Comparison of ENCODE assay signal across 1 cellular context in the genomic region with DNA sequence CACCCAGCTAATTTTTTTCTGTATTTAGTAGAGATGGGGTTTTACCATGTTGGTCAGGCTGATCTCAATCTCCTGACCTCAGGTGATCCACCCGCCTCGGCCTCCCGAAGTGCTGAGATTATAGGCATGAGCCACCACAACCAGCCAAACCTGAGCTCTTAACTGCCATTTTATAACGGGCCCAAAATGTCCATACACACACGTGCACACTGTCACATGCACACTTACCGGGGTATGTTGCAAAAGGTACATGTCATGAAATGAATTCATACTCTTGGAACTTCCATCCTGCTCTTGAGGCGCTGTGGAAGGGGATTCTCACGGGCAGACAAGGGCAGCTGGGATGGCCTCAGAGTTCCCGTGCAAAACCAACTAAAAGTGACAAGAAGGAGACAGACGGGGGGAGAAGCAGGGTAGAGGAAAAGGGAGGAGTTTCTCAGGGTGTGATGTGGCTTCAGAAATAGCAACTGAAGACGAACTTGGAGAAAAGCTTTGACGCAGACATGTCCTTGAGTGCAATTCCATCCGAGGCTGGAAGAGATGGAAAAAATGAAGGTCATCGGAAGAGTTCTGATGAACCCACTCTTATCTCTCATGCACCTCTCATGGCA.
TF ChIP-seq lines count a peak whose summit lies in the region.

No MANE protein-coding gene starts in this region.

TF ChIP-seq in K562, 482 proteins besides CTCF, POLR2A, EP300 and RAD21 (continued from another document and continues in another):
- TF ChIP-seq MGA (IDR thresholded peaks at IDR 0.05) (peak; percentile 50), FOSL1 (tag; conservative IDR thresholded peaks at IDR 0.05) (0 out of 2 replicates have a peak, but pooled peaks have one; percentile 7), HDAC1 (IDR thresholded peaks at IDR 0.05) (no peak), HDGF (IDR thresholded peaks at IDR 0.05) (0 out of 2 replicates have a peak, but pooled peaks have one; percentile 0), FOXP4 (CRISPR knock-in tag; IDR thresholded peaks at IDR 0.05; ENCODE audit: borderline replicate concordance) (no peak), SMARCA4 (IDR thresholded peaks at IDR 0.05) (no peak), ETS2 (tag; IDR thresholded peaks at IDR 0.05; ENCODE audit: borderline replicate concordance, poor library complexity, severe bottlenecking) (no peak), ZNF134 (CRISPR knock-in tag; conservative IDR thresholded peaks at IDR 0.05) (no peak), NBN (IDR thresholded peaks at IDR 0.05; ENCODE audit: low read depth) (no peak), MAX (CRISPR knock-in tag; IDR thresholded peaks at IDR 0.05) (peak; percentile 28; the same call in 1 of the 2 replicates), ZNF146 (CRISPR knock-in tag; IDR thresholded peaks at IDR 0.05; ENCODE audit: unreplicated experiment) (no peak), PTRF (tag; IDR thresholded peaks at IDR 0.05) (no peak), CBX8 (IDR thresholded peaks at IDR 0.05; ENCODE audit: borderline replicate concordance, extremely low read depth, low read depth, low read length, poor library complexity, severe bottlenecking) (no peak), SRSF7 (optimal IDR thresholded peaks at IDR 0.05; ENCODE audit: low read depth, low read length) (no peak), RHOXF2B (CRISPR knock-in tag; conservative IDR thresholded peaks at IDR 0.05) (no peak), CBFA2T3 (IDR thresholded peaks at IDR 0.05) (no peak), ZNF398 (CRISPR knock-in tag; IDR thresholded peaks at IDR 0.05) (no peak), ZNF174 (CRISPR knock-in tag; IDR thresholded peaks at IDR 0.05) (no peak), NFIX (CRISPR knock-in tag; IDR thresholded peaks at IDR 0.05; ENCODE audit: low read depth) (no peak), SMAD4 (CRISPR knock-in tag; conservative IDR thresholded peaks at IDR 0.05) (no peak), ZNF41 (CRISPR knock-in tag; conservative IDR thresholded peaks at IDR 0.05) (no peak), ZNF277 (CRISPR knock-in tag; IDR thresholded peaks at IDR 0.05; ENCODE audit: borderline replicate concordance) (no peak), ZNF175 (CRISPR knock-in tag; IDR thresholded peaks at IDR 0.05; ENCODE audit: low read depth) (no peak), NR3C1 (CRISPR knock-in tag; IDR thresholded peaks at IDR 0.05) (no peak), BRCA1 (IDR thresholded peaks at IDR 0.05) (no peak), BRCA1 (CRISPR knock-in tag; IDR thresholded peaks at IDR 0.05) (no peak), SMAD2 (IDR thresholded peaks at IDR 0.05; ENCODE audit: low read depth, low read length) (no peak), GATA2 (CRISPR knock-in tag; IDR thresholded peaks at IDR 0.05) (no peak), ZNF717 (CRISPR knock-in tag; IDR thresholded peaks at IDR 0.05) (no peak), HLTF (IDR thresholded peaks at IDR 0.05) (no peak), BACH1 (tag; IDR thresholded peaks at IDR 0.05) (no peak), POLR2H (tag; IDR thresholded peaks at IDR 0.05; ENCODE audit: low read depth) (no peak), HDAC8 (tag; IDR thresholded peaks at IDR 0.05) (no peak), NR2C2 (CRISPR knock-in tag; IDR thresholded peaks at IDR 0.05) (no peak), NR2C2 (tag; IDR thresholded peaks at IDR 0.05) (peak; percentile 54; the same call in 1 of the 2 replicates)
- TF ChIP-seq, protein P1, sequence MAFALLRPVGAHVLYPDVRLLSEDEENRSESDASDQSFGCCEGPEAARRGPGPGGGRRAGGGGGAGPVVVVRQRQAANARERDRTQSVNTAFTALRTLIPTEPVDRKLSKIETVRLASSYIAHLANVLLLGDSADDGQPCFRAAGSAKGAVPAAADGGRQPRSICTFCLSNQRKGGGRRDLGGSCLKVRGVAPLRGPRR (CRISPR knock-in tag; IDR thresholded peaks at IDR 0.05): no peak
- TF ChIP-seq, protein P2, sequence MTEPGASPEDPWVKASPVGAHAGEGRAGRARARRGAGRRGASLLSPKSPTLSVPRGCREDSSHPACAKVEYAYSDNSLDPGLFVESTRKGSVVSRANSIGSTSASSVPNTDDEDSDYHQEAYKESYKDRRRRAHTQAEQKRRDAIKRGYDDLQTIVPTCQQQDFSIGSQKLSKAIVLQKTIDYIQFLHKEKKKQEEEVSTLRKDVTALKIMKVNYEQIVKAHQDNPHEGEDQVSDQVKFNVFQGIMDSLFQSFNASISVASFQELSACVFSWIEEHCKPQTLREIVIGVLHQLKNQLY (CRISPR knock-in tag; conservative IDR thresholded peaks at IDR 0.05): no peak
- TF ChIP-seq, protein P3, sequence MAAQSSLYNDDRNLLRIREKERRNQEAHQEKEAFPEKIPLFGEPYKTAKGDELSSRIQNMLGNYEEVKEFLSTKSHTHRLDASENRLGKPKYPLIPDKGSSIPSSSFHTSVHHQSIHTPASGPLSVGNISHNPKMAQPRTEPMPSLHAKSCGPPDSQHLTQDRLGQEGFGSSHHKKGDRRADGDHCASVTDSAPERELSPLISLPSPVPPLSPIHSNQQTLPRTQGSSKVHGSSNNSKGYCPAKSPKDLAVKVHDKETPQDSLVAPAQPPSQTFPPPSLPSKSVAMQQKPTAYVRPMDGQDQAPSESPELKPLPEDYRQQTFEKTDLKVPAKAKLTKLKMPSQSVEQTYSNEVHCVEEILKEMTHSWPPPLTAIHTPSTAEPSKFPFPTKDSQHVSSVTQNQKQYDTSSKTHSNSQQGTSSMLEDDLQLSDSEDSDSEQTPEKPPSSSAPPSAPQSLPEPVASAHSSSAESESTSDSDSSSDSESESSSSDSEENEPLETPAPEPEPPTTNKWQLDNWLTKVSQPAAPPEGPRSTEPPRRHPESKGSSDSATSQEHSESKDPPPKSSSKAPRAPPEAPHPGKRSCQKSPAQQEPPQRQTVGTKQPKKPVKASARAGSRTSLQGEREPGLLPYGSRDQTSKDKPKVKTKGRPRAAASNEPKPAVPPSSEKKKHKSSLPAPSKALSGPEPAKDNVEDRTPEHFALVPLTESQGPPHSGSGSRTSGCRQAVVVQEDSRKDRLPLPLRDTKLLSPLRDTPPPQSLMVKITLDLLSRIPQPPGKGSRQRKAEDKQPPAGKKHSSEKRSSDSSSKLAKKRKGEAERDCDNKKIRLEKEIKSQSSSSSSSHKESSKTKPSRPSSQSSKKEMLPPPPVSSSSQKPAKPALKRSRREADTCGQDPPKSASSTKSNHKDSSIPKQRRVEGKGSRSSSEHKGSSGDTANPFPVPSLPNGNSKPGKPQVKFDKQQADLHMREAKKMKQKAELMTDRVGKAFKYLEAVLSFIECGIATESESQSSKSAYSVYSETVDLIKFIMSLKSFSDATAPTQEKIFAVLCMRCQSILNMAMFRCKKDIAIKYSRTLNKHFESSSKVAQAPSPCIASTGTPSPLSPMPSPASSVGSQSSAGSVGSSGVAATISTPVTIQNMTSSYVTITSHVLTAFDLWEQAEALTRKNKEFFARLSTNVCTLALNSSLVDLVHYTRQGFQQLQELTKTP (IDR thresholded peaks at IDR 0.05; ENCODE audit: low read depth in 1 of 2, partially characterized antibody in 2 of 2): no peak
